ENCODE assay signal across 26 cellular contexts in the genomic region with DNA sequence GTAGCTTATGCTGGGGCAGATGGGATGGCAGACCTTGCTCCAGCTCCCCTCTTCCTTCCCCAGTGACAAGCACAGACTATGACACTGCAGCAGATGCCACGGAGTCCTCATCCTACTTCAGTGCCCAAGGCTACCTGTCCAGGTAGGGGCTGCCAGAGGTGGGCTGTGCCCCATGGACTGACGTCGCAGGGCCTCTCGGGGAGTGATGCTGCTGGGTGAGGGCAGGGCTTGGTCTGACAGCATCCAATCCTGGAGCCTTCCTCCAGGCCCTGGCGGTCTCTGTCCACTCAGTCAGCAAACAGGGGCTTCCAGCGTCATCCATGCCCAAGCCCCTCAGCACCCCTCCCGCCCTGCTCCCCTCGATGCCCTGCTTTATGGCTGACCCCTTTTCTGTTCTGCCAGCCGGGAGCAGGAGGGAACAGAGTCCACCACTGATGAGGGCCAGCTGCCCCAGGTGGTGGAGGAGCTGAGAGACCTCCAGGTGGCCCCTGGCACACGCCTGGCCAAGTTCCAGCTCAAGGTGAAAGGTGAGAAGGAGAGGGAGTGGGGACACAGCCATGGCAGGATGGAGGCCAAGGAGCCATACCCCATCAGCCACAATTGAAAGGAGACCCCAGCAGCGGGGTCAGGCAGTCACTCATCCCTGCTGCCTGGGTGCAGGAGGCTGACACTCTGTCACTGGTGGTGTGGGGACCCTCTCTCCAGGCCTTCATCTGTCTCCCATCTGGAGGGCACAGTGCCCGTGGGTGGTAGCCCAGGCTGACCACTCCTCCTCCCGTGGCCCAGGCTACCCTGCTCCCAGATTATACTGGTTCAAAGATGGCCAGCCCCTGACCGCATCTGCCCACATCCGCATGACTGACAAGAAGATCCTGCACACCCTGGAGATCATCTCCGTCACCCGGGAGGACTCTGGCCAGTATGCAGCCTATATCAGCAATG.
DNase-seq lines count a peak whose midpoint lies in the region; ATAC-seq and TF ChIP-seq lines count a peak whose summit lies in the region.
"Had no signal": no experiment of that assay in that cellular context is flagged by ENCODE, and none has a peak within 500 bp of the region (broad histone marks: within the 10 kb centered on the region; RNA-seq: fewer than 3 reads in every experiment).

No MANE protein-coding gene starts in this region.

- no peak overlapping the region for H3K4me3 Mint-ChIP-seq in activated T-cell treated with anti-CD3 and anti-CD28 coated beads, Interleukin-2, amount 50 U/mL, for 4 hours
- no peak overlapping the region for H3K4me3 Mint-ChIP-seq in progenitor cell of endocrine pancreas (ENCODE audit: low read depth)
- no peak overlapping the region for H3K4me3 Mint-ChIP-seq in T-helper 2 cell treated with Interferon-gamma antibody and Interleukin-4, amounts not matched to agents 5 μg/mL and 100 μg/mL, for 36 hours
- H3K4me3 Mint-ChIP-seq: activated CD8-positive, alpha-beta T cell treated with anti-CD3 and anti-CD28 coated beads for 36 hours; naive B cell had no signal

- TF ChIP-seq CTCF in RWPE2 (IDR thresholded peaks at IDR 0.05; ENCODE audit: poor library complexity, severe bottlenecking) (no peak), lower lobe of right lung (IDR thresholded peaks at IDR 0.05) (no peak), progenitor cell of endocrine pancreas (IDR thresholded peaks at IDR 0.05; ENCODE audit: unreplicated experiment) (no peak)

- H3K36me3 ChIP-seq in RWPE2 (ENCODE audit: low read depth) = no peaks in the 10 kb centered on the region
- peaks cover 11% of the 10 kb centered on the region for H3K36me3 ChIP-seq in lower lobe of right lung
- H3K36me3 ChIP-seq in H7 (replicated peaks; ENCODE audit: control insufficient read depth, insufficient read depth, low read length) = no peaks in the 10 kb centered on the region
- H3K36me3 ChIP-seq: ascending aorta, prostate gland, uterus had no signal

- H3K4me1 ChIP-seq in RWPE2 (ENCODE audit: insufficient read depth, poor library complexity, severe bottlenecking) (no peaks in the 10 kb centered on the region), lower lobe of right lung (no peaks in the 10 kb centered on the region)
- H3K4me1 ChIP-seq: ascending aorta, prostate gland, uterus had no signal

- H3K27ac ChIP-seq in RWPE2 (ENCODE audit: poor library complexity, severe bottlenecking) (no peak overlapping the region), lower lobe of right lung (no peak overlapping the region)
- H3K27ac ChIP-seq: ascending aorta, GM23248, prostate gland, uterus had no signal

- peak overlapping the region; percentile 74 for H3K27ac Mint-ChIP-seq in progenitor cell of endocrine pancreas
- H3K27ac Mint-ChIP-seq in T-helper 2 cell treated with Interferon-gamma antibody and Interleukin-4, amounts not matched to agents 5 μg/mL and 100 μg/mL, for 36 hours = no peak overlapping the region
- H3K27ac Mint-ChIP-seq: activated CD8-positive, alpha-beta T cell treated with anti-CD3 and anti-CD28 coated beads for 36 hours had no signal

- no peak overlapping the region for H3K4me3 ChIP-seq in RWPE2 (ENCODE audit: severe bottlenecking)
- H3K4me3 ChIP-seq in lower lobe of right lung = no peak overlapping the region
- no peak overlapping the region for H3K4me3 ChIP-seq in H7 (ENCODE audit: insufficient read depth, low read depth, low read length)
- H3K4me3 ChIP-seq: ascending aorta, GM23248, K562, prostate gland, uterus had no signal

- peak; percentile 12 for DNase-seq in activated T-cell treated with anti-CD3 and anti-CD28 coated beads, Interleukin-2, amount 50 U/mL, for 1 hour
- DNase-seq in activated T-cell treated with anti-CD3 and anti-CD28 coated beads, Interleukin-2, amount 50 U/mL, for 4 hours = no peak
- DNase-seq in RWPE2 (ENCODE audit: low spot score) (peak; percentile 19), lower lobe of right lung (peak; percentile 28), progenitor cell of endocrine pancreas (ENCODE audit: low spot score, unreplicated experiment) (no peak), H7 (no peak)
- DNase-seq in T-helper 2 cell treated with Interferon-gamma antibody and Interleukin-4, amounts not matched to agents 5 μg/mL and 100 μg/mL, for 36 hours (ENCODE audit: low spot score) = no peak
- DNase-seq: activated CD4-positive, CD25-positive, alpha-beta regulatory T cell; activated CD8-positive, alpha-beta T cell treated with anti-CD3 and anti-CD28 coated beads for 36 hours; activated naive CD4-positive, alpha-beta T cell treated with anti-CD3 and anti-CD28 coated beads, Interleukin-2, amount 50 U/mL, for 16 hours; AML-193; central memory CD4-positive, alpha-beta T cell; dermis blood vessel endothelial cell; DMS153; GM23248; mesendoderm; naive B cell; NCI-H1417; NCI-H446; stimulated activated CD4-positive, alpha-beta T cell treated with anti-CD3 and anti-CD28 coated beads, Interleukin-1b, Interleukin-23, amount 100 ng/mL, for 48 hours; T1000 had no signal

- ATAC-seq in activated T-cell treated with anti-CD3 and anti-CD28 coated beads, Interleukin-2, amount 50 U/mL, for 4 hours = no peak
- ATAC-seq in RWPE2 (ENCODE audit: low read depth) = no peak
- ATAC-seq in lower lobe of right lung = peak in 1 of 2 donors; percentile 13
- no peak for ATAC-seq in GM18502 (IDR thresholded peaks at IDR 0.05; ENCODE audit: poor library complexity, unreplicated experiment)
- ATAC-seq: activated CD8-positive, alpha-beta T cell treated with anti-CD3 and anti-CD28 coated beads for 36 hours; K562 had no signal

- H3K36me3 Mint-ChIP-seq in activated T-cell treated with anti-CD3 and anti-CD28 coated beads, Interleukin-2, amount 50 U/mL, for 4 hours (ENCODE audit: insufficient read depth) = no peaks in the 10 kb centered on the region
- H3K36me3 Mint-ChIP-seq in progenitor cell of endocrine pancreas (ENCODE audit: insufficient read depth) = no peaks in the 10 kb centered on the region
- no peaks in the 10 kb centered on the region for H3K36me3 Mint-ChIP-seq in T-helper 2 cell treated with Interferon-gamma antibody and Interleukin-4, amounts not matched to agents 5 μg/mL and 100 μg/mL, for 36 hours (ENCODE audit: low read depth)
- H3K36me3 Mint-ChIP-seq: naive B cell had no signal

- intact Hi-C loops in lower lobe of right lung (cut with DNase I) = no loop called here

- no peaks in the 10 kb centered on the region for H3K9me3 Mint-ChIP-seq in activated T-cell treated with anti-CD3 and anti-CD28 coated beads, Interleukin-2, amount 50 U/mL, for 4 hours
- H3K9me3 Mint-ChIP-seq in progenitor cell of endocrine pancreas (ENCODE audit: low read depth) = no peaks in the 10 kb centered on the region
- H3K9me3 Mint-ChIP-seq in T-helper 2 cell treated with Interferon-gamma antibody and Interleukin-4, amounts not matched to agents 5 μg/mL and 100 μg/mL, for 36 hours = no peaks in the 10 kb centered on the region
- H3K9me3 Mint-ChIP-seq: activated CD8-positive, alpha-beta T cell treated with anti-CD3 and anti-CD28 coated beads for 36 hours; naive B cell had no signal

- H3K27me3 Mint-ChIP-seq in activated T-cell treated with anti-CD3 and anti-CD28 coated beads, Interleukin-2, amount 50 U/mL, for 4 hours (ENCODE audit: low read depth) = no peaks in the 10 kb centered on the region
- H3K27me3 Mint-ChIP-seq in progenitor cell of endocrine pancreas = no peaks in the 10 kb centered on the region
- H3K27me3 Mint-ChIP-seq in T-helper 2 cell treated with Interferon-gamma antibody and Interleukin-4, amounts not matched to agents 5 μg/mL and 100 μg/mL, for 36 hours (ENCODE audit: low read depth) = no peaks in the 10 kb centered on the region
- H3K27me3 Mint-ChIP-seq: activated CD8-positive, alpha-beta T cell treated with anti-CD3 and anti-CD28 coated beads for 36 hours; naive B cell had no signal

- H3K4me1 Mint-ChIP-seq in activated T-cell treated with anti-CD3 and anti-CD28 coated beads, Interleukin-2, amount 50 U/mL, for 4 hours (ENCODE audit: low read depth) = no peaks in the 10 kb centered on the region
- H3K4me1 Mint-ChIP-seq in progenitor cell of endocrine pancreas (ENCODE audit: low read depth) = no peaks in the 10 kb centered on the region
- H3K4me1 Mint-ChIP-seq in T-helper 2 cell treated with Interferon-gamma antibody and Interleukin-4, amounts not matched to agents 5 μg/mL and 100 μg/mL, for 36 hours (ENCODE audit: low read depth) = no peaks in the 10 kb centered on the region
- H3K4me1 Mint-ChIP-seq: naive B cell had no signal

- H3K27me3 ChIP-seq in RWPE2 (ENCODE audit: insufficient read depth, poor library complexity, severe bottlenecking) (no peaks in the 10 kb centered on the region), lower lobe of right lung (ENCODE audit: low read depth) (no peaks in the 10 kb centered on the region), H7 (ENCODE audit: control insufficient read depth, insufficient read depth, low read length) (no peaks in the 10 kb centered on the region)
- H3K27me3 ChIP-seq: ascending aorta, uterus had no signal

- H3K9me3 ChIP-seq in RWPE2 (ENCODE audit: severe bottlenecking) = no peaks in the 10 kb centered on the region
- H3K9me3 ChIP-seq in lower lobe of right lung = no peaks in the 10 kb centered on the region
- H3K9me3 ChIP-seq: ascending aorta, prostate gland, uterus had no signal

Comparison
In these comparisons a context has a peak if more than half of its experiments do, and no peak if none do; other contexts are left out.
1. DNase-seq: peak in activated T-cell treated with anti-CD3 and anti-CD28 coated beads, Interleukin-2, amount 50 U/mL, for 1 hour (single experiment), RWPE2 (single experiment) and lower lobe of right lung (single experiment); none in activated T-cell treated with anti-CD3 and anti-CD28 coated beads, Interleukin-2, amount 50 U/mL, for 4 hours (single experiment), progenitor cell of endocrine pancreas (single experiment), H7 (single experiment) and T-helper 2 cell treated with Interferon-gamma antibody and Interleukin-4, amounts not matched to agents 5 μg/mL and 100 μg/mL, for 36 hours (single experiment).